Comparison of ENCODE assay signal across 14 cellular contexts in genomic region chr5:138504799-138505198, GRCh38. TPM values are rescaled to one million over a fixed set of nuclear protein-coding genes. Genes with fewer than 3 reads are reported as not detected.
DNase-seq lines count a peak whose midpoint lies in the region; ATAC-seq and TF ChIP-seq lines count a peak whose summit lies in the region.
"Had no signal": no experiment of that assay in that cellular context is flagged by ENCODE, and none has a peak within 500 bp of the region (broad histone marks: within the 10 kb centered on the region; RNA-seq: fewer than 3 reads in every experiment).

No MANE protein-coding gene starts in this region.

- H3K27me3 ChIP-seq in esophagus (ENCODE audit: control insufficient read depth in 1 of 2, insufficient read depth in 2 of 2, low read length in 2 of 2): no peaks in the 10 kb centered on the region

- no peaks in the 10 kb centered on the region for H3K27me3 Mint-ChIP-seq in osteocyte (ENCODE audit: unreplicated experiment)
- H3K27me3 Mint-ChIP-seq: CD4-positive, alpha-beta T cell had no signal

- peaks cover 2 to 11% of the 10 kb centered on the region in 2 donors for H3K4me1 ChIP-seq in esophagus (ENCODE audit: control insufficient read depth in 2 of 2, insufficient read depth in 2 of 2, low read length in 1 of 2)

- peak overlapping the region; percentile 27 for H3K27ac Mint-ChIP-seq in osteocyte (ENCODE audit: unreplicated experiment)
- H3K27ac Mint-ChIP-seq: CD4-positive, alpha-beta T cell had no signal

- H3K4me3 ChIP-seq in esophagus (ENCODE audit: low read depth in 1 of 2, low read length in 2 of 2): no peak overlapping the region
- H3K4me3 ChIP-seq: lung had no signal

- TF ChIP-seq CTCF in osteocyte (IDR thresholded peaks at IDR 0.05): no peak

- peak overlapping the region; percentile 90 to 91 for H3K27ac ChIP-seq in esophagus (ENCODE audit: low read depth in 2 of 2, low read length in 1 of 2)

- peaks cover 10% of the 10 kb centered on the region for H3K4me1 Mint-ChIP-seq in osteocyte (ENCODE audit: unreplicated experiment)

- H3K36me3 Mint-ChIP-seq in osteocyte (ENCODE audit: unreplicated experiment): peaks cover 20% of the 10 kb centered on the region

- DNase-seq in DMS 273 treated with DMSO at 0.1 percent for 48 hours (lab: John Stamatoyannopoulos, UW): peak; percentile 69
- peak; percentile 63 for DNase-seq in NCI-H2196 (lab: John Stamatoyannopoulos, UW; ENCODE audit: unreplicated experiment)
- no peak for DNase-seq in osteocyte (ENCODE audit: extremely low spot score, unreplicated experiment)
- no peak for DNase-seq in NCI-H524 treated with DMSO at 0.1 percent for 48 hours (lab: John Stamatoyannopoulos, UW)
- DNase-seq: CD4-positive, alpha-beta T cell; effector CD4-positive, alpha-beta T cell; Kasumi-1; SHP77; stimulated activated CD4-positive, alpha-beta T cell treated with anti-CD3 and anti-CD28 coated beads, Interleukin-1b, Interleukin-23, amount 100 ng/mL, for 48 hours had no signal

- no peaks in the 10 kb centered on the region for H3K9me3 Mint-ChIP-seq in osteocyte (ENCODE audit: unreplicated experiment)
- H3K9me3 Mint-ChIP-seq: CD4-positive, alpha-beta T cell had no signal

- no peaks in the 10 kb centered on the region for H3K9me3 ChIP-seq in esophagus (ENCODE audit: control insufficient read depth in 2 of 2, insufficient read depth in 1 of 2, low read depth in 1 of 2, low read length in 1 of 2)

- H3K36me3 ChIP-seq in esophagus (ENCODE audit: control insufficient read depth in 2 of 2, insufficient read depth in 2 of 2, low read length in 1 of 2): peaks cover 0 to 3% of the 10 kb centered on the region in 2 donors

- no peak overlapping the region for H3K4me3 Mint-ChIP-seq in osteocyte (ENCODE audit: unreplicated experiment)
- H3K4me3 Mint-ChIP-seq: CD4-positive, alpha-beta T cell had no signal

- ATAC-seq in HG03097 (IDR thresholded peaks at IDR 0.05; ENCODE audit: low FRiP score, unreplicated experiment): no peak
- no peak for ATAC-seq in GM21526 (IDR thresholded peaks at IDR 0.05; ENCODE audit: low FRiP score, unreplicated experiment)
- ATAC-seq in GM21381 (IDR thresholded peaks at IDR 0.05; ENCODE audit: unreplicated experiment): no peak

- WGBS in esophagus, 2 donors: 27 to 35% methylated on average over 4 of the region's 4 CpGs

RNA-seq across cellular contexts. Expression of gene ETF1, which starts 38.2 kb away (rescaled TPM):
- polyA plus RNA-seq in esophagus: 10 to 100 TPM; 38.9 to 64.8 TPM
- total RNA-seq in osteocyte: 84.2 and 88.3 TPM in 2 replicates

RNA-seq across cellular contexts. Expression of gene EGR1, which starts 39.5 kb away (rescaled TPM):
- 10 to 100 TPM; 17.9 to 45.0 TPM for polyA plus RNA-seq in esophagus
- total RNA-seq in osteocyte: 219 and 415 TPM in 2 replicates

Comparison
In these comparisons a context has a peak if more than half of its experiments do, and no peak if none do; other contexts are left out.
1. DNase-seq: peak in DMS 273 treated with DMSO at 0.1 percent for 48 hours (single experiment) and NCI-H2196 (single experiment); none in osteocyte (single experiment) and NCI-H524 treated with DMSO at 0.1 percent for 48 hours (single experiment).